23 cellular contexts compared by ENCODE assay signal in the genomic region with DNA sequence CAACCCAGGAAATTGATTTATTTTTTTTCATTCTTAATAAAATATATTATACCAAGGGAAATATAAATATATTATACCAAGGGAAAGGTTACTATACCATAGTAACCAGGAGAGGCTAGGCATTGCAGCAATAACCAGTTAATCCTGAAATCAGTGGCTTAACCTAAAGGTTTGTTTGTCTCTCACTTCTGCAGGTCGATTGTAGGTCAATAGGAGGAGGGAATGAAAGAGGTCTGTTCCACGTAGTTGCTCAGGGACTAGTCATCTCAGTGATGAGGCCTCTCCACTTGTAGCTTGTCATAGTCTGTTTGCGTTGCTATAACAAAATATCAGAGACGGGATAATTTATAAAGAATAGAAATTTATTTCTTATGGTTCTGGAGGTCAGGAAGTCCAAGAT.
DNase-seq lines count a peak whose midpoint lies in the region; ATAC-seq, FAIRE-seq and TF ChIP-seq lines count a peak whose summit lies in the region.
"Had no signal": no experiment of that assay in that cellular context is flagged by ENCODE, and none has a peak within 500 bp of the region (broad histone marks: within the 10 kb centered on the region; RNA-seq: fewer than 3 reads in every experiment).

No MANE protein-coding gene starts in this region.

- CTCF ChIA-PET in PC-3 (lab: Charles Lee): no interaction called here
- CTCF ChIA-PET in H1 (lab: Charles Lee; ENCODE audit: partially characterized antibody): interaction anchor here (1.0 to 1.3 kb wide), 2 partner anchors 11 to 161 kb away, joined by 3 to 4 read pairs; no protein-coding TSS in a partner anchor

- no peak overlapping the region for H2BK15ac ChIP-seq in H1 (ENCODE audit: low read length)

- no peak overlapping the region for H4K91ac ChIP-seq in H1 (replicated peaks; ENCODE audit: insufficient read length, low read length)

- H3K14ac ChIP-seq in H1 (ENCODE audit: insufficient read length): no peak overlapping the region

- no peak for TF ChIP-seq CTCF in PC-3 (conservative IDR thresholded peaks at IDR 0.05; ENCODE audit: low read depth, low read length)
- TF ChIP-seq CTCF in H1 (IDR thresholded peaks at IDR 0.05; ENCODE audit: control extremely low read depth in 1 of 3, insufficient read depth in 1 of 3, low read depth in 1 of 3, low read length in 3 of 3): no peak
- TF ChIP-seq CTCF in GM10266 (IDR thresholded peaks at IDR 0.05; ENCODE audit: control insufficient read depth, insufficient read depth, low read depth, missing control alignments): no peak

- ATAC-seq in PC-3: no peak
- ATAC-seq: A549 had no signal

- BruUV-seq in PC-3 (replicated peaks; lab: Mats Ljungman, UMichigan): no TSS peak

- no peak overlapping the region for H2AK5ac ChIP-seq in H1 (ENCODE audit: low read depth, low read length)

- no peak overlapping the region for H3K56ac ChIP-seq in H1 (replicated peaks; ENCODE audit: insufficient read length, low read depth, low read length)

- H2BK20ac ChIP-seq in H1 (ENCODE audit: low read length): no peak overlapping the region

- FAIRE-seq in H1 (lab: Jason Lieb, UNC) (no peak), frontal cortex (lab: Jason Lieb, UNC) (no peak)
- FAIRE-seq: A549, D721Med, G401.6, GM12891 had no signal

- intact Hi-C loops in PC-3 (cut with micrococcal nuclease): loop anchor here (10.0 kb wide), 1 partner anchor 169 kb away; a partner anchor contains a TSS

- H4K20me1 ChIP-seq in PC-3 (ENCODE audit: low read length) (no peaks in the 10 kb centered on the region), H1 (replicated peaks in 1 of 2; ENCODE audit: control insufficient read depth in 1 of 2, insufficient read depth in 2 of 2, low read length in 2 of 2) (no peaks in the 10 kb centered on the region)
- H4K20me1 ChIP-seq: BLaER1 treated with 17β-estradiol and CSF1 and Interleukin-3, amounts not matched to agents 10 nM and 100 nM had no signal

- H3K27ac ChIP-seq in PC-3 (ENCODE audit: low read length) (no peak overlapping the region), H1 (ENCODE audit: low read depth, low read length) (no peak overlapping the region)
- H3K27ac ChIP-seq: A549; BLaER1 treated with 17β-estradiol and CSF1 and Interleukin-3, amounts not matched to agents 10 nM and 100 nM; Peyer's patch; SJSA1 had no signal

- no peak overlapping the region for H2BK120ac ChIP-seq in H1 (replicated peaks; ENCODE audit: low read depth, low read length)

- H4K8ac ChIP-seq in H1 (ENCODE audit: extremely low read depth, insufficient read depth, low read length): no peak overlapping the region

- DNase-seq in HPDE6-E6E7 (ENCODE audit: extremely low spot score) (peak; percentile 9), PC-3 (peak; percentile 32), H1 (ENCODE audit: low read depth in 1 of 2, low spot score in 2 of 2) (no peak), iris pigment epithelial cell (ENCODE audit: low read depth) (peak; percentile 66), NCI-H69 (lab: John Stamatoyannopoulos, UW) (no peak), GM10266 (ENCODE audit: extremely low spot score) (no peak), frontal cortex (ENCODE audit: low spot score in 2 of 2) (no peak)
- DNase-seq: AML-193; CD4-positive, alpha-beta T cell; GOT3; HCEC 1CT; Kasumi-1; NCI-H2029; NCI-H446; NCI-H524 treated with DMSO at 0.1 percent for 48 hours; Peyer's patch; T-helper 1 cell had no signal

- H3K18ac ChIP-seq in H1 (ENCODE audit: extremely low read depth, low read length): no peak overlapping the region

- no peaks in the 10 kb centered on the region for H3F3A ChIP-seq in PC-3 (ENCODE audit: low read length, unreplicated experiment)

- no peak overlapping the region for H3K9ac ChIP-seq in PC-3 (ENCODE audit: low read length)
- H3K9ac ChIP-seq in H1 (replicated peaks in 1 of 4; ENCODE audit: extremely low read depth in 1 of 4, low read depth in 3 of 4, low read length in 3 of 4): no peak overlapping the region
- H3K9ac ChIP-seq: BLaER1 treated with 17β-estradiol and CSF1 and Interleukin-3, amounts not matched to agents 10 nM and 100 nM had no signal

- H3K4me2 ChIP-seq in PC-3 (ENCODE audit: low read length): no peak overlapping the region
- H3K4me2 ChIP-seq in H1 (ENCODE audit: insufficient read depth in 1 of 2, low read depth in 2 of 2, low read length in 2 of 2): no peak overlapping the region
- H3K4me2 ChIP-seq: A549; BLaER1 treated with 17β-estradiol and CSF1 and Interleukin-3, amounts not matched to agents 10 nM and 100 nM had no signal

- H3K27me3 ChIP-seq in PC-3 (ENCODE audit: low read length) (no peaks in the 10 kb centered on the region), H1 (replicated peaks in 1 of 4; ENCODE audit: control insufficient read depth in 3 of 4, extremely low read depth in 1 of 4, insufficient read depth in 3 of 4, low read length in 3 of 4) (no peaks in the 10 kb centered on the region)
- H3K27me3 ChIP-seq: BLaER1 treated with 17β-estradiol and CSF1 and Interleukin-3, amounts not matched to agents 10 nM and 100 nM; Peyer's patch; SJSA1 had no signal

- TF ChIP-seq RAD21 in H1 (IDR thresholded peaks at IDR 0.05 in 1 of 2, conservative IDR thresholded peaks at IDR 0.05 in 1 of 2; ENCODE audit: low read depth in 2 of 2, low read length in 2 of 2): no peak

- no peaks in the 10 kb centered on the region for H3K23me2 ChIP-seq in H1 (ENCODE audit: low read depth, low read length)

- H2AFZ ChIP-seq in PC-3 (ENCODE audit: low read length) (no peak overlapping the region), H1 (ENCODE audit: low read length) (peak overlapping the region; percentile 55; the same call in 1 of the 2 replicates)

- no peak overlapping the region for H2BK5ac ChIP-seq in H1 (ENCODE audit: low read depth, low read length)

- no peak overlapping the region for H3K4ac ChIP-seq in H1 (replicated peaks; ENCODE audit: insufficient read length, low read depth, low read length)

- WGBS in H1 (ENCODE audit: extremely low coverage in 1 of 2, insufficient coverage in 1 of 2, insufficient read length in 1 of 2, insufficient replicate concordance in 2 of 2, low coverage in 1 of 2, low lambda C conversion rate in 2 of 2, missing lambda C conversion rate in 1 of 2), 2 experiments: 79% methylated on average over 4 of the region's 4 CpGs; no CpG with 5 or more reads in 1 of the 2 experiments

- no peak overlapping the region for H4K5ac ChIP-seq in H1 (ENCODE audit: insufficient read length, low read depth, low read length)

- H3K79me2 ChIP-seq in PC-3 (ENCODE audit: low read length) (no peaks in the 10 kb centered on the region), H1 (ENCODE audit: control insufficient read depth in 1 of 2, insufficient read depth in 2 of 2, low read length in 2 of 2) (no peaks in the 10 kb centered on the region)

- no peak for TF ChIP-seq EP300 in H1 (IDR thresholded peaks at IDR 0.05; ENCODE audit: borderline replicate concordance in 1 of 2, low read depth in 2 of 2, low read length in 2 of 2)

- no peaks in the 10 kb centered on the region for H3K79me1 ChIP-seq in H1 (ENCODE audit: low read depth, low read length)

- H3K4me3 ChIP-seq in PC-3 (ENCODE audit: low read length) (no peak overlapping the region), H1 (ENCODE audit: extremely low read depth in 1 of 4, insufficient read depth in 2 of 4, low read depth in 3 of 4, low read length in 4 of 4) (no peak overlapping the region)
- H3K4me3 ChIP-seq: A549; BLaER1 treated with 17β-estradiol and CSF1 and Interleukin-3, amounts not matched to agents 10 nM and 100 nM; Peyer's patch; SJSA1 had no signal

- no peaks in the 10 kb centered on the region for H3K9me2 ChIP-seq in PC-3 (replicated peaks; ENCODE audit: low read length)

- H3K4me1 ChIP-seq in PC-3 (ENCODE audit: insufficient read depth, low read length): 0 out of 2 replicates have a peak, but pooled peaks cover 4% of the 10 kb centered on the region
- H3K4me1 ChIP-seq in H1 (replicated peaks in 1 of 4; ENCODE audit: control insufficient read depth in 3 of 4, insufficient read depth in 4 of 4, low read length in 3 of 4): no peaks in the 10 kb centered on the region
- H3K4me1 ChIP-seq: BLaER1 treated with 17β-estradiol and CSF1 and Interleukin-3, amounts not matched to agents 10 nM and 100 nM; Peyer's patch had no signal

- no peak overlapping the region for H3K23ac ChIP-seq in H1 (ENCODE audit: insufficient read length)

- no peaks in the 10 kb centered on the region for H3K9me3 ChIP-seq in PC-3 (ENCODE audit: low read length)
- no peaks in the 10 kb centered on the region for H3K9me3 ChIP-seq in H1 (ENCODE audit: insufficient read depth in 2 of 2, low read depth in 1 of 2, low read length in 1 of 2)
- H3K9me3 ChIP-seq: A549; BLaER1 treated with 17β-estradiol and CSF1 and Interleukin-3, amounts not matched to agents 10 nM and 100 nM; Peyer's patch; SJSA1 had no signal

- H3K36me3 ChIP-seq in PC-3 (ENCODE audit: low read depth, low read length): no peaks in the 10 kb centered on the region
- no peaks in the 10 kb centered on the region for H3K36me3 ChIP-seq in H1 (ENCODE audit: control insufficient read depth in 2 of 4, insufficient read depth in 4 of 4, low read length in 3 of 4)
- H3K36me3 ChIP-seq: BLaER1 treated with 17β-estradiol and CSF1 and Interleukin-3, amounts not matched to agents 10 nM and 100 nM; Peyer's patch; SJSA1 had no signal

- H2BK12ac ChIP-seq in H1 (ENCODE audit: low read depth, low read length): no peak overlapping the region

- no peak for TF ChIP-seq POLR2A in H1 (IDR thresholded peaks at IDR 0.05; ENCODE audit: control extremely low read depth in 1 of 2, low read depth in 2 of 2, low read length in 2 of 2)

- POLR2A ChIA-PET in PC-3 (lab: Charles Lee; ENCODE audit: unreplicated experiment) (no interaction called here), H1 (lab: Charles Lee; ENCODE audit: partially characterized antibody) (no interaction called here)

TF ChIP-seq in H1, 55 proteins besides CTCF, POLR2A, EP300 and RAD21 (continues in another document):
- TF ChIP-seq HDAC2 (IDR thresholded peaks at IDR 0.05; ENCODE audit: borderline replicate concordance in 1 of 2, low read depth in 2 of 2, low read length in 2 of 2) (no peak), SAP30 (IDR thresholded peaks at IDR 0.05; ENCODE audit: insufficient read depth, insufficient replicate concordance, low read length) (no peak), EGR1 (IDR thresholded peaks at IDR 0.05; ENCODE audit: borderline replicate concordance, low read depth, low read length) (no peak), KDM1A (IDR thresholded peaks at IDR 0.05; ENCODE audit: borderline replicate concordance, low read length) (no peak), RXRA (IDR thresholded peaks at IDR 0.05; ENCODE audit: insufficient read depth, low read depth, low read length) (no peak), ZNF274 (IDR thresholded peaks at IDR 0.05; ENCODE audit: borderline replicate concordance, extremely low read depth, low read length) (no peak), JUN (IDR thresholded peaks at IDR 0.05; ENCODE audit: low read depth, low read length) (no peak)
- TF ChIP-seq, protein P1, sequence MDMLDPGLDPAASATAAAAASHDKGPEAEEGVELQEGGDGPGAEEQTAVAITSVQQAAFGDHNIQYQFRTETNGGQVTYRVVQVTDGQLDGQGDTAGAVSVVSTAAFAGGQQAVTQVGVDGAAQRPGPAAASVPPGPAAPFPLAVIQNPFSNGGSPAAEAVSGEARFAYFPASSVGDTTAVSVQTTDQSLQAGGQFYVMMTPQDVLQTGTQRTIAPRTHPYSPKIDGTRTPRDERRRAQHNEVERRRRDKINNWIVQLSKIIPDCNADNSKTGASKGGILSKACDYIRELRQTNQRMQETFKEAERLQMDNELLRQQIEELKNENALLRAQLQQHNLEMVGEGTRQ (IDR thresholded peaks at IDR 0.05; ENCODE audit: low read length): no peak

Comparison
In these comparisons a context has a peak if more than half of its experiments do, and no peak if none do; other contexts are left out.
1. DNase-seq: peak in HPDE6-E6E7 (single experiment), PC-3 (single experiment) and iris pigment epithelial cell (single experiment); none in H1 (0 of 2), NCI-H69 (single experiment), GM10266 (single experiment) and frontal cortex (0 of 2).